ENCODE assay signal across 9 cellular contexts in the genomic region with DNA sequence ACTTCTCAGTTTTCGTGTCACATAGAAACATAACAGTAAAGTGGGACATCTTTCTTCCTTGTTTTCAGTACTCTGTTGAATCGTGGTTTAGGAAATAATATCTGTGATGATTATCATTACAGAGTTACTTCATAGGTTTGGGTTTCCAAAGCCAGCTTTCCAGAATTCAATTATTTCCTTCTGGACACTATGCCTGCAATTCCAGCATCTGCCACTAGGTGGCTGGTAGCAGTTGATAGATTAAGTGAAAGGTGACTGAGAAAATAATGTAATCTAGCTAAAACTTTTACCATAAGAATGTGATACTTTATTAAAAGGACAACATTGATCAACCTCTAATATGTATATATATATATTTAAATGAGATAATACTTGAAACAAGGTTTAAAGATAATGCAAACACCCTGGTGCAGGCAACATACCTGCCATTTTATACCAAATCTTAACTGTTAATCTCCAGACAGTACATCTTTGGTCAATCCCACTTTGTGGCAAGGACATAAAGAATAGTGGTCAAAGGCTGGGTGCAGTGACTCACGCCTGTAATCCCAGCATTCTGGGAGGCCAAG.
DNase-seq lines count a peak whose midpoint lies in the region; ATAC-seq and TF ChIP-seq lines count a peak whose summit lies in the region.
"Had no signal": no experiment of that assay in that cellular context is flagged by ENCODE, and none has a peak within 500 bp of the region (broad histone marks: within the 10 kb centered on the region; RNA-seq: fewer than 3 reads in every experiment).

No MANE protein-coding gene starts in this region.

- intact Hi-C loops in heart left ventricle (cut with DNase I) (no loop called here), left ventricle myocardium superior (cut with micrococcal nuclease) (no loop called here), transverse colon (cut with DNase I; ENCODE audit: low total_unique reads) (no loop called here)
- intact Hi-C loops in activated T-helper 1 cell treated with anti-CD3 and anti-CD28 coated beads, Interleukin-12 subunit alpha, Interleukin-12 subunit beta, Interleukin-2, Interleukin-4 antibody, amounts not matched to agents 30 ng/mL and 10 ng/mL and 1 ng/mL, durations not matched to agents 14 hours and 24 hours and 36 hours (cut with micrococcal nuclease): loop anchor here (10.0 kb wide), 1 partner anchor 482 kb away; the partner anchor contains the start of gene CFAP43

- no peak for ATAC-seq in heart left ventricle
- ATAC-seq in left ventricle myocardium superior: no peak
- no peak for ATAC-seq in HG02588 (IDR thresholded peaks at IDR 0.05; ENCODE audit: unreplicated experiment)

- H3K36me3 ChIP-seq in heart left ventricle (no peaks in the 10 kb centered on the region), transverse colon (no peaks in the 10 kb centered on the region)

- H3K4me1 Mint-ChIP-seq in glutamatergic neuron (ENCODE audit: low read depth, unreplicated experiment): peaks cover 4% of the 10 kb centered on the region
- peaks cover 57% of the 10 kb centered on the region for H3K4me1 Mint-ChIP-seq in activated T-helper 1 cell treated with anti-CD3 and anti-CD28 coated beads, Interleukin-12 subunit alpha, Interleukin-12 subunit beta, Interleukin-2, Interleukin-4 antibody, amounts not matched to agents 30 ng/mL and 10 ng/mL and 1 ng/mL, durations not matched to agents 14 hours and 24 hours and 36 hours (ENCODE audit: low read depth)

- H3K27ac ChIP-seq in heart left ventricle (peak overlapping the region in 3 of 12 donors; percentile 60 to 76 (median 74)), VCaP (no peak overlapping the region), transverse colon (no peak overlapping the region)

- peaks cover 1% of the 10 kb centered on the region for H3K9me3 Mint-ChIP-seq in glutamatergic neuron (ENCODE audit: unreplicated experiment)
- H3K9me3 Mint-ChIP-seq in activated T-helper 1 cell treated with anti-CD3 and anti-CD28 coated beads, Interleukin-12 subunit alpha, Interleukin-12 subunit beta, Interleukin-2, Interleukin-4 antibody, amounts not matched to agents 30 ng/mL and 10 ng/mL and 1 ng/mL, durations not matched to agents 14 hours and 24 hours and 36 hours: peaks cover 12% of the 10 kb centered on the region

- H3K4me3 Mint-ChIP-seq in glutamatergic neuron (ENCODE audit: unreplicated experiment): no peak overlapping the region
- no peak overlapping the region for H3K4me3 Mint-ChIP-seq in activated T-helper 1 cell treated with anti-CD3 and anti-CD28 coated beads, Interleukin-12 subunit alpha, Interleukin-12 subunit beta, Interleukin-2, Interleukin-4 antibody, amounts not matched to agents 30 ng/mL and 10 ng/mL and 1 ng/mL, durations not matched to agents 14 hours and 24 hours and 36 hours
- H3K4me3 Mint-ChIP-seq: T-helper 1 cell treated with Interleukin-12 subunit alpha and Interleukin-12 subunit beta and Interleukin-4 antibody, amounts not matched to agents 30 μg/mL and 1 μg/mL, for 36 hours had no signal

- H3K27me3 Mint-ChIP-seq in glutamatergic neuron (ENCODE audit: unreplicated experiment): peaks cover 3% of the 10 kb centered on the region
- H3K27me3 Mint-ChIP-seq in activated T-helper 1 cell treated with anti-CD3 and anti-CD28 coated beads, Interleukin-12 subunit alpha, Interleukin-12 subunit beta, Interleukin-2, Interleukin-4 antibody, amounts not matched to agents 30 ng/mL and 10 ng/mL and 1 ng/mL, durations not matched to agents 14 hours and 24 hours and 36 hours (ENCODE audit: insufficient read depth): peaks cover 3% of the 10 kb centered on the region

- 82 to 87% (median 87%) methylated on average over 3 of the region's 3 CpGs for WGBS in heart left ventricle, 4 donors
- WGBS in transverse colon (ENCODE audit: low coverage in 1 of 2), 2 donors: 73 to 83% methylated on average over 2 to 3 of the region's 3 CpGs

- no peaks in the 10 kb centered on the region for H3K36me3 Mint-ChIP-seq in glutamatergic neuron (ENCODE audit: unreplicated experiment)
- H3K36me3 Mint-ChIP-seq in activated T-helper 1 cell treated with anti-CD3 and anti-CD28 coated beads, Interleukin-12 subunit alpha, Interleukin-12 subunit beta, Interleukin-2, Interleukin-4 antibody, amounts not matched to agents 30 ng/mL and 10 ng/mL and 1 ng/mL, durations not matched to agents 14 hours and 24 hours and 36 hours (ENCODE audit: low read depth): peaks cover 14% of the 10 kb centered on the region

- no peak for TF ChIP-seq EP300 in transverse colon (IDR thresholded peaks at IDR 0.05; ENCODE audit: low read depth)

- DNase-seq in heart left ventricle (no peak), left ventricle myocardium superior (no peak), glutamatergic neuron (no peak), transverse colon (no peak), OCI-M2 (lab: John Stamatoyannopoulos, UW; ENCODE audit: unreplicated experiment) (no peak)
- no peak for DNase-seq in activated T-helper 1 cell treated with anti-CD3 and anti-CD28 coated beads, Interleukin-12 subunit alpha, Interleukin-12 subunit beta, Interleukin-2, Interleukin-4 antibody, amounts not matched to agents 30 ng/mL and 10 ng/mL and 1 ng/mL, durations not matched to agents 14 hours and 24 hours and 36 hours (ENCODE audit: low spot score)

- in situ Hi-C loops in transverse colon (cut with MboI; ENCODE audit: low pct_ligation_motif_present in 1 of 4, low pct_unique_long_range_greater_than_20kb in 1 of 4, low sequenced_read_pairs in 3 of 4): no loop called here

- H3K9me3 ChIP-seq in heart left ventricle: peaks cover 0 to 7% (median 0%) of the 10 kb centered on the region in 12 donors
- H3K9me3 ChIP-seq in transverse colon: no peaks in the 10 kb centered on the region

- TF ChIP-seq CTCF in heart left ventricle (IDR thresholded peaks at IDR 0.05) (peak; percentile 30 to 85 (median 63)), VCaP (conservative IDR thresholded peaks at IDR 0.05) (peak; percentile 71), glutamatergic neuron (IDR thresholded peaks at IDR 0.05; ENCODE audit: partially characterized antibody, unreplicated experiment) (peak; percentile 98), transverse colon (IDR thresholded peaks at IDR 0.05) (peak; percentile 67 to 90 (median 85))

- H3K4me3 ChIP-seq in heart left ventricle (no peak overlapping the region), transverse colon (no peak overlapping the region)

- H3K27me3 ChIP-seq in heart left ventricle (no peaks in the 10 kb centered on the region), transverse colon (no peaks in the 10 kb centered on the region)

- H3K4me1 ChIP-seq in heart left ventricle (peaks cover 0 to 48% (median 25%) of the 10 kb centered on the region in 12 donors), transverse colon (peaks cover 1 to 17% (median 9%) of the 10 kb centered on the region in 4 donors)

- H3K27ac Mint-ChIP-seq in glutamatergic neuron (ENCODE audit: unreplicated experiment): no peak overlapping the region
- no peak overlapping the region for H3K27ac Mint-ChIP-seq in activated T-helper 1 cell treated with anti-CD3 and anti-CD28 coated beads, Interleukin-12 subunit alpha, Interleukin-12 subunit beta, Interleukin-2, Interleukin-4 antibody, amounts not matched to agents 30 ng/mL and 10 ng/mL and 1 ng/mL, durations not matched to agents 14 hours and 24 hours and 36 hours
- H3K27ac Mint-ChIP-seq: T-helper 1 cell treated with Interleukin-12 subunit alpha and Interleukin-12 subunit beta and Interleukin-4 antibody, amounts not matched to agents 30 μg/mL and 1 μg/mL, for 36 hours had no signal

- TF ChIP-seq POLR2A in heart left ventricle (IDR thresholded peaks at IDR 0.05) (no peak), transverse colon (IDR thresholded peaks at IDR 0.05) (no peak)
